In genomic region chr1:16009030-16009460, GRCh38 we compare ENCODE assay signal across 1 cellular context.
TF ChIP-seq lines count a peak whose summit lies in the region.

No MANE protein-coding gene starts in this region.

TF ChIP-seq in endothelial cell of umbilical vein, 7 proteins besides CTCF, POLR2A, EP300 and RAD21:
- no peak for TF ChIP-seq POLR2AphosphoS5 (IDR thresholded peaks at IDR 0.05; ENCODE audit: insufficient read depth, low read depth, low read length)
- no peak for TF ChIP-seq JUN (IDR thresholded peaks at IDR 0.05; ENCODE audit: borderline replicate concordance, insufficient read depth, insufficient read length, low read depth)
